8 cellular contexts compared by ENCODE assay signal in genomic region chr2:202831241-202831997, GRCh38. TPM values are rescaled to one million over a fixed set of nuclear protein-coding genes. Genes with fewer than 3 reads are reported as not detected.
DNase-seq lines count a peak whose midpoint lies in the region; ATAC-seq lines count a peak whose summit lies in the region.

No MANE protein-coding gene starts in this region.

- no peaks in the 10 kb centered on the region for H3K4me1 ChIP-seq in aorta (ENCODE audit: control insufficient read depth in 1 of 2, insufficient read depth in 2 of 2, low read length in 2 of 2)

- ATAC-seq in GM21576 (IDR thresholded peaks at IDR 0.05; ENCODE audit: unreplicated experiment) (peak; percentile 60), aorta (ENCODE audit: low FRiP score) (peak; percentile 63), HG03571 (IDR thresholded peaks at IDR 0.05; ENCODE audit: unreplicated experiment) (no peak)
- peak; percentile 97 for ATAC-seq in activated CD4-positive, alpha-beta T cell treated with anti-CD3 and anti-CD28 coated beads for 36 hours
- peak; percentile 77 to 91 for ATAC-seq in naive thymus-derived CD8-positive, alpha-beta T cell

- H3K27me3 Mint-ChIP-seq in activated CD4-positive, alpha-beta T cell treated with anti-CD3 and anti-CD28 coated beads for 36 hours = no peaks in the 10 kb centered on the region
- no peaks in the 10 kb centered on the region for H3K27me3 Mint-ChIP-seq in naive thymus-derived CD8-positive, alpha-beta T cell

- H3K4me3 ChIP-seq in aorta (ENCODE audit: low read length in 2 of 2) = no peak overlapping the region

- intact Hi-C loops in activated CD4-positive, alpha-beta T cell treated with anti-CD3 and anti-CD28 coated beads for 36 hours (cut with DNase I, micrococcal nuclease) = loop anchor here (1.0 to 5.0 kb wide), 6 partner anchors 40 to 981 kb away; partner anchors contain the start of gene ICA1L (in 1 of the 2)
- intact Hi-C loops in aorta (cut with DNase I) = no loop called here

- no peaks in the 10 kb centered on the region for H3K9me3 Mint-ChIP-seq in activated CD4-positive, alpha-beta T cell treated with anti-CD3 and anti-CD28 coated beads for 36 hours (ENCODE audit: low read depth)
- no peaks in the 10 kb centered on the region for H3K9me3 Mint-ChIP-seq in naive thymus-derived CD8-positive, alpha-beta T cell

- H3K36me3 Mint-ChIP-seq in activated CD4-positive, alpha-beta T cell treated with anti-CD3 and anti-CD28 coated beads for 36 hours (ENCODE audit: low read depth) = no peaks in the 10 kb centered on the region
- H3K36me3 Mint-ChIP-seq in naive thymus-derived CD8-positive, alpha-beta T cell = no peaks in the 10 kb centered on the region

- CTCF ChIA-PET in activated CD4-positive, alpha-beta T cell treated with anti-CD3 and anti-CD28 coated beads for 36 hours (lab: Charles Lee) = interaction anchor here (1.0 to 1.1 kb wide), 2 partner anchors 12 to 79 kb away, joined by 3 read pairs; no protein-coding TSS in a partner anchor

- H3K4me3 Mint-ChIP-seq in activated CD4-positive, alpha-beta T cell treated with anti-CD3 and anti-CD28 coated beads for 36 hours = no peak overlapping the region
- H3K4me3 Mint-ChIP-seq in naive thymus-derived CD8-positive, alpha-beta T cell = peak overlapping the region; percentile 19 to 82 (median 66)

- POLR2A ChIA-PET in activated CD4-positive, alpha-beta T cell treated with anti-CD3 and anti-CD28 coated beads for 36 hours (lab: Charles Lee) = no interaction called here
- POLR2A ChIA-PET in naive thymus-derived CD8-positive, alpha-beta T cell (lab: Charles Lee) = no interaction called here

- 36 to 38% methylated on average over 4 of the region's 4 CpGs for WGBS in aorta, 2 donors

- no peaks in the 10 kb centered on the region for H3K9me3 ChIP-seq in aorta (ENCODE audit: control insufficient read depth, low read length)

- no peaks in the 10 kb centered on the region for H3K27me3 ChIP-seq in aorta (ENCODE audit: control insufficient read depth in 1 of 2, insufficient read depth in 2 of 2, low read length in 1 of 2)

- H3K27ac ChIP-seq in aorta (ENCODE audit: low read depth in 1 of 2, low read length in 2 of 2) = no peak overlapping the region

- no peaks in the 10 kb centered on the region for H3K36me3 ChIP-seq in aorta (ENCODE audit: control insufficient read depth in 1 of 2, insufficient read depth in 2 of 2, low read length in 1 of 2)

- no peak overlapping the region for H3K27ac Mint-ChIP-seq in activated CD4-positive, alpha-beta T cell treated with anti-CD3 and anti-CD28 coated beads for 36 hours
- H3K27ac Mint-ChIP-seq in naive thymus-derived CD8-positive, alpha-beta T cell = peak overlapping the region in 8 of 10 donors; percentile 1 to 86 (median 20)

- H3K4me1 Mint-ChIP-seq in activated CD4-positive, alpha-beta T cell treated with anti-CD3 and anti-CD28 coated beads for 36 hours = peaks cover 10% of the 10 kb centered on the region
- peaks cover 6 to 17% (median 12%) of the 10 kb centered on the region in 4 donors for H3K4me1 Mint-ChIP-seq in naive thymus-derived CD8-positive, alpha-beta T cell

- DNase-seq in COLO668 (lab: John Stamatoyannopoulos, UW; ENCODE audit: unreplicated experiment) (peak; percentile 12), NCI-H2196 treated with DMSO at 0.1 percent for 48 hours (lab: John Stamatoyannopoulos, UW; ENCODE audit: unreplicated experiment) (peak; percentile 44), epidermal melanocyte (ENCODE audit: insufficient read length, low spot score) (peak; percentile 26), aorta (no peak)
- peak; percentile 73 for DNase-seq in activated CD4-positive, alpha-beta T cell treated with anti-CD3 and anti-CD28 coated beads for 36 hours
- DNase-seq in naive thymus-derived CD8-positive, alpha-beta T cell = peak in 9 of 10 donors; percentile 17 to 66 (median 46)

RNA-seq across cellular contexts. Expression of gene ICA1L, which starts 40.1 kb away (rescaled TPM):
- total RNA-seq in activated CD4-positive, alpha-beta T cell treated with anti-CD3 and anti-CD28 coated beads for 36 hours = 1 to 10 TPM; 7.5 to 8.2 TPM
- 1 to 10 TPM; 2.8 to 4.7 TPM for total RNA-seq in naive thymus-derived CD8-positive, alpha-beta T cell
- 1 to 10 TPM; 3.5 to 4.1 (median 3.6) TPM for polyA plus RNA-seq in naive thymus-derived CD8-positive, alpha-beta T cell
- total RNA-seq in aorta = 10 to 100 TPM in 1 of 2 donors, 1 to 10 TPM in 1; 7.7 to 10.3 TPM
- 1 to 10 TPM; 4.8 to 8.4 TPM for polyA plus RNA-seq in aorta

Comparison
In these comparisons a context has a peak if more than half of its experiments do, and no peak if none do; other contexts are left out.
1. DNase-seq: peak in COLO668 (single experiment), NCI-H2196 treated with DMSO at 0.1 percent for 48 hours (single experiment), activated CD4-positive, alpha-beta T cell treated with anti-CD3 and anti-CD28 coated beads for 36 hours (single experiment), epidermal melanocyte (single experiment) and naive thymus-derived CD8-positive, alpha-beta T cell (9 of 10); none in aorta (0 of 2).
2. intact Hi-C loops: an anchor here in activated CD4-positive, alpha-beta T cell treated with anti-CD3 and anti-CD28 coated beads for 36 hours (1.0 to 5.0 kb wide); none called in aorta.